ENCODE assay signal across 16 cellular contexts in genomic region chr22:36940676-36941075, GRCh38. TPM values are rescaled to one million over a fixed set of nuclear protein-coding genes. Genes with fewer than 3 reads are reported as not detected.
DNase-seq lines count a peak whose midpoint lies in the region; TF ChIP-seq lines count a peak whose summit lies in the region.
"Had no signal": no experiment of that assay in that cellular context is flagged by ENCODE, and none has a peak within 500 bp of the region (broad histone marks: within the 10 kb centered on the region; RNA-seq: fewer than 3 reads in every experiment).

No MANE protein-coding gene starts in this region.

- intact Hi-C loops in spleen (cut with DNase I; ENCODE audit: low total_unique reads): no loop called here

- no peak overlapping the region for H3K9ac ChIP-seq in BLaER1
- peak overlapping the region; percentile 54; the same call in 1 of the 2 replicates for H3K9ac ChIP-seq in OCI-LY3 (ENCODE audit: low read length)
- no peak overlapping the region for H3K9ac ChIP-seq in endodermal cell (ENCODE audit: extremely low read depth, low read length, poor library complexity, severe bottlenecking)

- H3K27ac ChIP-seq in BLaER1 (no peak overlapping the region), OCI-LY3 (ENCODE audit: low read length) (peak overlapping the region; percentile 81), endodermal cell (ENCODE audit: low read depth, low read length) (no peak overlapping the region), spleen (no peak overlapping the region)
- H3K27ac ChIP-seq: right atrium auricular region had no signal

- H3K27me3 Mint-ChIP-seq in endodermal cell (ENCODE audit: insufficient read depth): no peaks in the 10 kb centered on the region

- DNase-seq in GM13976 (ENCODE audit: low spot score) (peak; percentile 53), endodermal cell (peak; percentile 41), spleen (no peak), SW480 (ENCODE audit: low spot score) (no peak), ureter (ENCODE audit: low spot score) (no peak), SHP77 treated with DMSO at 0.1 percent for 48 hours (lab: John Stamatoyannopoulos, UW) (no peak)
- DNase-seq: activated CD4-positive, alpha-beta T cell treated with anti-CD3 and anti-CD28 coated beads, Interleukin-2, amount 50 U/mL, for 4 hours; effector memory CD8-positive, alpha-beta T cell; NCI-H1105; NCI-H2171; SHP77; substantia nigra had no signal

- WGBS in endodermal cell (ENCODE audit: insufficient coverage in 1 of 2, insufficient read length in 1 of 2), 2 experiments: 66 to 68% methylated on average over 5 of the region's 5 CpGs
- 48 to 73% (median 64%) methylated on average over 5 of the region's 5 CpGs for WGBS in spleen, 5 donors

- H3K27me3 ChIP-seq in BLaER1 (no peaks in the 10 kb centered on the region), OCI-LY3 (ENCODE audit: low read depth, low read length) (no peaks in the 10 kb centered on the region), endodermal cell (ENCODE audit: control insufficient read depth, insufficient read depth, low read length, poor library complexity, severe bottlenecking) (no peaks in the 10 kb centered on the region), spleen (replicated peaks in 1 of 7) (no peaks in the 10 kb centered on the region)
- H3K27me3 ChIP-seq: right atrium auricular region had no signal

- H4K20me1 ChIP-seq in BLaER1 (no peaks in the 10 kb centered on the region), OCI-LY3 (ENCODE audit: insufficient read depth, low read length) (no peaks in the 10 kb centered on the region)

- in situ Hi-C loops in GM13976 (cut with MboI; ENCODE audit: low sequenced_read_pairs, unreplicated experiment): no loop called here

- no peak for TF ChIP-seq CTCF in GM13976 (IDR thresholded peaks at IDR 0.05; ENCODE audit: borderline replicate concordance, control extremely low read depth, extremely low read depth, insufficient read depth, missing control alignments)
- TF ChIP-seq CTCF in OCI-LY3 (IDR thresholded peaks at IDR 0.05; ENCODE audit: low read depth, low read length): no peak
- no peak for TF ChIP-seq CTCF in endodermal cell (conservative IDR thresholded peaks at IDR 0.05)
- TF ChIP-seq CTCF in spleen (IDR thresholded peaks at IDR 0.05 in 8 of 11, conservative IDR thresholded peaks at IDR 0.05 in 3 of 11): no peak

- no peaks in the 10 kb centered on the region for H3K9me3 ChIP-seq in BLaER1
- H3K9me3 ChIP-seq in OCI-LY3 (ENCODE audit: insufficient read depth, low read length): no peaks in the 10 kb centered on the region
- no peaks in the 10 kb centered on the region for H3K9me3 ChIP-seq in endodermal cell (ENCODE audit: control insufficient read depth, low read length)
- H3K9me3 ChIP-seq in spleen: no peaks in the 10 kb centered on the region
- H3K9me3 ChIP-seq: right atrium auricular region had no signal

- H3K4me2 ChIP-seq in BLaER1 (peak overlapping the region; percentile 14; the same call in 1 of the 2 replicates), OCI-LY3 (ENCODE audit: low read length) (peak overlapping the region; percentile 62)

- peaks cover 34% of the 10 kb centered on the region for H3K36me3 ChIP-seq in BLaER1
- peaks cover 23% of the 10 kb centered on the region for H3K36me3 ChIP-seq in OCI-LY3 (replicated peaks; ENCODE audit: low read depth, low read length)
- no peaks in the 10 kb centered on the region for H3K36me3 ChIP-seq in endodermal cell (ENCODE audit: control insufficient read depth, insufficient read depth, low read length)
- H3K36me3 ChIP-seq in spleen: peaks cover 0 to 32% (median 4%) of the 10 kb centered on the region in 6 donors
- H3K36me3 ChIP-seq: right atrium auricular region had no signal

- H3K4me1 ChIP-seq in BLaER1 (peaks cover 41% of the 10 kb centered on the region), OCI-LY3 (ENCODE audit: low read length) (peaks cover 36% of the 10 kb centered on the region), endodermal cell (ENCODE audit: control insufficient read depth, insufficient read depth, low read length) (no peaks in the 10 kb centered on the region), spleen (peaks cover 0 to 20% (median 4%) of the 10 kb centered on the region in 6 donors)
- H3K4me1 ChIP-seq: right atrium auricular region had no signal

- no peak overlapping the region for H3K4me3 Mint-ChIP-seq in endodermal cell
- H3K4me3 Mint-ChIP-seq: effector memory CD8-positive, alpha-beta T cell; T-helper 2 cell treated with Interferon-gamma antibody and Interleukin-4, amounts not matched to agents 5 μg/mL and 100 μg/mL, for 36 hours had no signal

- no peaks in the 10 kb centered on the region for H3K79me2 ChIP-seq in OCI-LY3 (ENCODE audit: low read length)

- H2AFZ ChIP-seq in OCI-LY3 (ENCODE audit: low read depth, low read length): no peak overlapping the region

- H3K4me1 Mint-ChIP-seq in endodermal cell: no peaks in the 10 kb centered on the region

- no peak for TF ChIP-seq POLR2A in spleen (IDR thresholded peaks at IDR 0.05)

- no peak overlapping the region for H3K27ac Mint-ChIP-seq in endodermal cell
- H3K27ac Mint-ChIP-seq: effector memory CD8-positive, alpha-beta T cell; T-helper 2 cell treated with Interferon-gamma antibody and Interleukin-4, amounts not matched to agents 5 μg/mL and 100 μg/mL, for 36 hours had no signal

- no peaks in the 10 kb centered on the region for H3K36me3 Mint-ChIP-seq in endodermal cell (ENCODE audit: low read depth)

- no peaks in the 10 kb centered on the region for H3K9me3 Mint-ChIP-seq in endodermal cell
- H3K9me3 Mint-ChIP-seq: effector memory CD8-positive, alpha-beta T cell; T-helper 2 cell treated with Interferon-gamma antibody and Interleukin-4, amounts not matched to agents 5 μg/mL and 100 μg/mL, for 36 hours had no signal

- no peak overlapping the region for H3K4me3 ChIP-seq in BLaER1
- peak overlapping the region; percentile 52 for H3K4me3 ChIP-seq in OCI-LY3 (ENCODE audit: low read length)
- no peak overlapping the region for H3K4me3 ChIP-seq in endodermal cell (ENCODE audit: low read length)
- no peak overlapping the region for H3K4me3 ChIP-seq in spleen
- H3K4me3 ChIP-seq: right atrium auricular region had no signal

RNA-seq across cellular contexts. Expression of gene CSF2RB, which starts 27.2 kb away (rescaled TPM):
- total RNA-seq in endodermal cell (not detected), spleen (100 to 1,000 TPM in 1 of 7 donors, 10 to 100 TPM in 6; 35.9 to 110 (median 61.3) TPM), ureter (8.6 TPM)
- not detected for polyA plus RNA-seq in endodermal cell (2013, experiment 1 of 2)
- not detected for polyA plus RNA-seq in endodermal cell (2013, experiment 2 of 2)
- polyA plus RNA-seq in spleen: 10 to 100 TPM; 14.2 to 19.7 (median 16.3) TPM

Comparison
In these comparisons a context has a peak if more than half of its experiments do, and no peak if none do; other contexts are left out.
1. DNase-seq: peak in GM13976 (single experiment) and endodermal cell (single experiment); none in spleen (single experiment), SW480 (single experiment), ureter (single experiment) and SHP77 treated with DMSO at 0.1 percent for 48 hours (single experiment).